1 cellular context compared by ENCODE assay signal in genomic region chr6:138692058-138692977, GRCh38.
TF ChIP-seq lines count a peak whose summit lies in the region.

No MANE protein-coding gene starts in this region.

TF ChIP-seq in HepG2, 621 proteins besides CTCF, POLR2A, EP300 and RAD21 (continued from another document and continues in another):
- peak; percentile 57 for TF ChIP-seq ZNF770 (CRISPR knock-in tag; IDR thresholded peaks at IDR 0.05)
- TF ChIP-seq NCOA1 (CRISPR knock-in tag; IDR thresholded peaks at IDR 0.05), result no peak
- TF ChIP-seq THAP7 (CRISPR knock-in tag; IDR thresholded peaks at IDR 0.05), result no peak; the same call in 1 of the 2 replicates
- TF ChIP-seq AKNA (CRISPR knock-in tag; IDR thresholded peaks at IDR 0.05; ENCODE audit: borderline replicate concordance), result no peak
- TF ChIP-seq ZNF253 (CRISPR knock-in tag; IDR thresholded peaks at IDR 0.05; ENCODE audit: borderline replicate concordance), result no peak
- TF ChIP-seq ZNF883 (CRISPR knock-in tag; IDR thresholded peaks at IDR 0.05; ENCODE audit: not compliant biosample characterization), result no peak
- no peak for TF ChIP-seq NONO (IDR thresholded peaks at IDR 0.05)
- TF ChIP-seq NONO (CRISPR knock-in tag; conservative IDR thresholded peaks at IDR 0.05), result peak; percentile 64
- TF ChIP-seq THYN1 (CRISPR knock-in tag; IDR thresholded peaks at IDR 0.05; ENCODE audit: borderline replicate concordance, low read depth), result no peak
- peak; percentile 32; the same call in 1 of the 2 replicates for TF ChIP-seq GABPA (IDR thresholded peaks at IDR 0.05; ENCODE audit: low read depth, low read length)
- no peak for TF ChIP-seq GABPA (CRISPR knock-in tag; IDR thresholded peaks at IDR 0.05; ENCODE audit: low read depth)
- TF ChIP-seq SCMH1 (CRISPR knock-in tag; IDR thresholded peaks at IDR 0.05; ENCODE audit: borderline replicate concordance), result no peak
- TF ChIP-seq ZBTB49 (CRISPR knock-in tag; IDR thresholded peaks at IDR 0.05; ENCODE audit: borderline replicate concordance), result no peak
- no peak for TF ChIP-seq ZNF589 (CRISPR knock-in tag; conservative IDR thresholded peaks at IDR 0.05)
- no peak for TF ChIP-seq ZNF644 (CRISPR knock-in tag; IDR thresholded peaks at IDR 0.05; ENCODE audit: low read depth)
- no peak for TF ChIP-seq ZNF362 (CRISPR knock-in tag; IDR thresholded peaks at IDR 0.05; ENCODE audit: borderline replicate concordance)
- no peak for TF ChIP-seq ZNF18 (CRISPR knock-in tag; IDR thresholded peaks at IDR 0.05; ENCODE audit: insufficient replicate concordance)
- no peak for TF ChIP-seq ZNF550 (CRISPR knock-in tag; IDR thresholded peaks at IDR 0.05; ENCODE audit: borderline replicate concordance)
- TF ChIP-seq ZBTB38 (CRISPR knock-in tag; IDR thresholded peaks at IDR 0.05), result no peak
- no peak for TF ChIP-seq ZNF740 (CRISPR knock-in tag; IDR thresholded peaks at IDR 0.05)
- no peak for TF ChIP-seq ZNF503 (CRISPR knock-in tag; IDR thresholded peaks at IDR 0.05)
- peak; percentile 58; the same call in 1 of the 2 replicates for TF ChIP-seq ZNF687 (CRISPR knock-in tag; IDR thresholded peaks at IDR 0.05)
- TF ChIP-seq PHF20 (CRISPR knock-in tag; IDR thresholded peaks at IDR 0.05), result no peak
- no peak for TF ChIP-seq TFAP4 (IDR thresholded peaks at IDR 0.05; ENCODE audit: borderline replicate concordance, low read depth)
- TF ChIP-seq FOXC1 (CRISPR knock-in tag; IDR thresholded peaks at IDR 0.05; ENCODE audit: borderline replicate concordance), result peak; percentile 24; the same call in 1 of the 2 replicates
- TF ChIP-seq ZNF329 (CRISPR knock-in tag; IDR thresholded peaks at IDR 0.05; ENCODE audit: low read depth), result peak; percentile 69
- TF ChIP-seq XBP1 (CRISPR knock-in tag; IDR thresholded peaks at IDR 0.05), result no peak
- no peak for TF ChIP-seq ZNF414 (CRISPR knock-in tag; IDR thresholded peaks at IDR 0.05)
- TF ChIP-seq CCAR2 (optimal IDR thresholded peaks at IDR 0.05; ENCODE audit: low read depth, low read length), result no peak
- TF ChIP-seq ZFP36L2 (CRISPR knock-in tag; IDR thresholded peaks at IDR 0.05), result no peak
- no peak; the same call in 1 of the 2 replicates for TF ChIP-seq NCOR1 (IDR thresholded peaks at IDR 0.05; ENCODE audit: borderline replicate concordance, low read length)
- no peak for TF ChIP-seq ZKSCAN5 (CRISPR knock-in tag; IDR thresholded peaks at IDR 0.05)
